ENCODE assay signal across 8 cellular contexts in genomic region chr16:88452485-88453216, GRCh38. TPM values are rescaled to one million over a fixed set of nuclear protein-coding genes. Genes with fewer than 3 reads are reported as not detected.
DNase-seq lines count a peak whose midpoint lies in the region; ATAC-seq and TF ChIP-seq lines count a peak whose summit lies in the region.

No MANE protein-coding gene starts in this region.

- H3K27me3 ChIP-seq in A673 (replicated peaks; ENCODE audit: insufficient read depth, low read depth, low read length, poor library complexity), result peaks cover 15% of the 10 kb centered on the region
- peaks cover 27% of the 10 kb centered on the region for H3K27me3 ChIP-seq in kidney epithelial cell (ENCODE audit: control insufficient read depth, insufficient read depth, low read length)

- POLR2A ChIA-PET in A673 (lab: Charles Lee; ENCODE audit: low non-redundant PET), result no interaction called here

- no peaks in the 10 kb centered on the region for H3K9me3 ChIP-seq in A673 (ENCODE audit: low read depth, low read length, poor library complexity, severe bottlenecking)

- intact Hi-C loops in A673 (cut with micrococcal nuclease; ENCODE audit: unreplicated experiment), result no loop called here

- ATAC-seq in GM18861 (IDR thresholded peaks at IDR 0.05; ENCODE audit: unreplicated experiment), result peak; percentile 27
- peak; percentile 50 for ATAC-seq in HG03097 (IDR thresholded peaks at IDR 0.05; ENCODE audit: low FRiP score, unreplicated experiment)

- no TSS peak for BruUV-seq in A673 (replicated peaks; lab: Mats Ljungman, UMichigan)

- TF ChIP-seq CTCF in A673 (conservative IDR thresholded peaks at IDR 0.05; ENCODE audit: low read depth, low read length) (no peak), kidney epithelial cell (IDR thresholded peaks at IDR 0.05; ENCODE audit: insufficient read depth, low read length, poor library complexity, severe bottlenecking) (no peak)

- CTCF ChIA-PET in A673 (lab: Charles Lee), result interaction anchor here (1.0 kb wide), 1 partner anchor 74 kb away, joined by 5 read pairs; no protein-coding TSS in a partner anchor

- DNase-seq in A673 (ENCODE audit: low spot score), result peak; percentile 95
- DNase-seq in NCI-H2196 treated with DMSO at 0.1 percent for 48 hours (lab: John Stamatoyannopoulos, UW; ENCODE audit: unreplicated experiment), result peak; percentile 72
- peak; percentile 97 for DNase-seq in activated CD4-positive, alpha-beta T cell treated with anti-CD3 and anti-CD28 coated beads for 1 hour
- DNase-seq in cerebellum (ENCODE audit: low spot score), result peak; percentile 99
- peak; percentile 60 for DNase-seq in kidney epithelial cell (ENCODE audit: low read depth)
- DNase-seq in stimulated activated CD4-positive, alpha-beta T cell treated with anti-CD3 and anti-CD28 coated beads, Interleukin-15, amount 100 ng/mL, for 1 hour (ENCODE audit: low read depth in 1 of 2, low spot score in 1 of 2), result peak; percentile 99 to 100

- no peaks in the 10 kb centered on the region for H3K36me3 ChIP-seq in A673 (ENCODE audit: insufficient read depth, low read length, poor library complexity, severe bottlenecking)
- no peaks in the 10 kb centered on the region for H3K36me3 ChIP-seq in kidney epithelial cell (ENCODE audit: control insufficient read depth, insufficient read depth, low read length)

- H3K4me1 ChIP-seq in A673 (ENCODE audit: insufficient read depth, low read length, poor library complexity, severe bottlenecking), result peaks cover 45% of the 10 kb centered on the region

- H3K27ac ChIP-seq in A673 (ENCODE audit: low read depth, low read length, poor library complexity, severe bottlenecking), result peak overlapping the region; percentile 87

- H3K4me3 ChIP-seq in A673 (ENCODE audit: low read depth, low read length, poor library complexity, severe bottlenecking) (peak overlapping the region; percentile 72), kidney epithelial cell (ENCODE audit: low read depth, low read length) (peak overlapping the region; percentile 67)

RNA-seq across cellular contexts. Expression of gene ZFPM1, which starts 0.4 kb away (rescaled TPM):
- total RNA-seq in A673 (2021), result 5.6 and 6.7 TPM in 2 replicates
- 2.8 TPM for total RNA-seq in cerebellum
- total RNA-seq in kidney epithelial cell, result 3.7 and 6.2 TPM in 2 replicates

Comparison
In these comparisons a context has a peak if more than half of its experiments do, and no peak if none do; other contexts are left out.
1. Peak in every context shown above with its lines: DNase-seq, ATAC-seq, H3K4me3 ChIP-seq and H3K27ac ChIP-seq.